ENCODE assay signal across 8 cellular contexts in the genomic region with DNA sequence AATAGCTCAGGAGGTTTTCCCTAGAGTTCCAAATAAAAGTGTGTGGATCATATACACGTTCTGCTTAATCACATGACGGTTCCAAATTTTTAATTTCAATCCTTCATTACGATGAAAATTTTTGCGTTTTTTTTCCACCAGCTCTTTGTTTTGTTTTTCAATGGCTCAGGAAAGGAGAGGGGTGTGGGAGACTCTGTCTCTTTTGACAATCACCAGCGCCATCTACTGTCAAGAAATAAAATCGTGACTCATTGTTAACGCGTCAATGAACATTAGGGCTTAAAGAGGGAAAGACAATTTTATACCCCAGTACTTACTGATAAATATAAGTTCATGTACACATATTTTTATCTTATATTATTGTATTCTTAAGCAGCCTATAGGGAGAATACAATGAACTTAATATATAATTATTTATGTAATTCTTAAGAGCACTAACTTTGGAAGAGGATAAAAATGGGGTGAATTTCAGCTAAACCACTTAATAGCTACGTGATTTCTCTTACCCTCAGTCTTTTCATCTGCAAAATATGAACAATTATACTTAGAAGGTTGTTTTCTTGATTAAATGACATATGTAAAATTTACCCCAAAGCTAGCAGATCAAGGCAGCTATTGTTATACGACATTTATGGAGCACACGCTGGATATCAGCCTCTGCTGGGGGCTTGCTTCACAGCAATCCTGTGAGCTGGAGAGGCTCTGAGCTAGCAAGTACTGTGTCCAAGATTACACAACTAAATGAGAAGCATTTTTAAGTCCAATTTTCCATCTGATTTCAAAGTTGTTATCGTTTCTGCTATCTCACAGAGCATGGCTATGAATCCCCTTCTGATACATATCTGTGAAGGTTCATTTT. TPM values are rescaled to one million over a fixed set of nuclear protein-coding genes. Genes with fewer than 3 reads are reported as not detected.
DNase-seq lines count a peak whose midpoint lies in the region; ATAC-seq and TF ChIP-seq lines count a peak whose summit lies in the region.

No MANE protein-coding gene starts in this region.

- in situ Hi-C loops in HAP-1 (cut with MboI; ENCODE audit: low sequenced_read_pairs), result loop anchor here (10.0 kb wide), 1 partner anchor 483 kb away; no protein-coding TSS in a partner anchor
- in situ Hi-C loops in gastrocnemius medialis (cut with MboI; ENCODE audit: low sequenced_read_pairs in 4 of 4), result loop anchor here in 2 of 4 donors (5.0 to 25.0 kb wide), 2 partner anchors 485 to 715 kb away; partner anchors contain the start of gene EIF2AK2 (in 2 of the 2)

- H3K9me3 ChIP-seq in HAP-1 (no peaks in the 10 kb centered on the region), right atrium auricular region (no peaks in the 10 kb centered on the region), gastrocnemius medialis (no peaks in the 10 kb centered on the region)

- ATAC-seq in gastrocnemius medialis, result peak; percentile 77 to 95
- ATAC-seq in GM18909 (IDR thresholded peaks at IDR 0.05; ENCODE audit: poor library complexity, unreplicated experiment), result no peak
- no peak for ATAC-seq in HG02763 (IDR thresholded peaks at IDR 0.05; ENCODE audit: unreplicated experiment)

- H3K27me3 ChIP-seq in HAP-1 (ENCODE audit: low read depth), result 0 out of 2 replicates have a peak, but pooled peaks cover 4% of the 10 kb centered on the region
- no peaks in the 10 kb centered on the region for H3K27me3 ChIP-seq in right atrium auricular region
- H3K27me3 ChIP-seq in gastrocnemius medialis, result no peaks in the 10 kb centered on the region

- no peak for TF ChIP-seq POLR2A in gastrocnemius medialis (IDR thresholded peaks at IDR 0.05)

- H3K36me3 ChIP-seq in HAP-1 (replicated peaks), result no peaks in the 10 kb centered on the region
- no peaks in the 10 kb centered on the region for H3K36me3 ChIP-seq in right atrium auricular region
- no peaks in the 10 kb centered on the region for H3K36me3 ChIP-seq in gastrocnemius medialis

- H3K27ac ChIP-seq in right atrium auricular region (no peak overlapping the region), gastrocnemius medialis (no peak overlapping the region)

- H3K4me1 ChIP-seq in HAP-1 (no peaks in the 10 kb centered on the region), right atrium auricular region (peaks cover 0 to 37% of the 10 kb centered on the region in 2 donors), gastrocnemius medialis (peaks cover 0 to 6% of the 10 kb centered on the region in 2 donors)

- H3K4me3 ChIP-seq in HAP-1, result no peak overlapping the region
- no peak overlapping the region for H3K4me3 ChIP-seq in right atrium auricular region
- no peak overlapping the region for H3K4me3 ChIP-seq in gastrocnemius medialis

- TF ChIP-seq CTCF in right atrium auricular region (IDR thresholded peaks at IDR 0.05) (peak; percentile 60 to 79), gastrocnemius medialis (IDR thresholded peaks at IDR 0.05 in 4 of 5, conservative IDR thresholded peaks at IDR 0.05 in 1 of 5) (peak; percentile 67 to 83 (median 71))

- intact Hi-C loops in gastrocnemius medialis (cut with DNase I; ENCODE audit: low total_unique reads), result loop anchor here (1.0 to 5.0 kb wide), 3 partner anchors 45 to 481 kb away; no protein-coding TSS in a partner anchor

- peak; percentile 51 for DNase-seq in DMS 273 treated with DMSO at 0.1 percent for 48 hours (lab: John Stamatoyannopoulos, UW)
- DNase-seq in HAP-1 (ENCODE audit: low spot score in 2 of 2), result peak; percentile 46 to 66
- DNase-seq in NCI-H345 (lab: John Stamatoyannopoulos, UW), result peak; percentile 77
- peak; percentile 53 for DNase-seq in amniotic epithelial cell (ENCODE audit: low read depth)
- DNase-seq in right atrium auricular region (ENCODE audit: low spot score), result no peak
- DNase-seq in gastrocnemius medialis, result no peak

RNA-seq across cellular contexts. Expression of gene RMDN2, which starts 47.4 kb away (rescaled TPM):
- total RNA-seq in right atrium auricular region (1 to 10 TPM; 5.0 to 6.2 TPM), gastrocnemius medialis (1 to 10 TPM; 2.7 to 6.3 (median 3.3) TPM)

Comparison
In these comparisons a context has a peak if more than half of its experiments do, and no peak if none do; other contexts are left out.
1. DNase-seq: peak in DMS 273 treated with DMSO at 0.1 percent for 48 hours (single experiment), HAP-1 (2 of 2), NCI-H345 (single experiment) and amniotic epithelial cell (single experiment); none in right atrium auricular region (single experiment) and gastrocnemius medialis (0 of 2).
2. ATAC-seq: peak in gastrocnemius medialis (2 of 2); none in GM18909 (single experiment) and HG02763 (single experiment).